Comparison of ENCODE assay signal across 1 cellular context in genomic region chr17:43371227-43371821, GRCh38.
TF ChIP-seq lines count a peak whose summit lies in the region.

No MANE protein-coding gene starts in this region.

TF ChIP-seq in WTC11, 78 proteins besides CTCF, POLR2A, EP300 and RAD21 (continued from another document):
- TF ChIP-seq ARID4B (CRISPR knock-in tag; IDR thresholded peaks at IDR 0.05; ENCODE audit: borderline replicate concordance) (no peak), AR (CRISPR knock-in tag; IDR thresholded peaks at IDR 0.05) (no peak), MYBL2 (CRISPR knock-in tag; IDR thresholded peaks at IDR 0.05) (no peak), ATF2 (CRISPR knock-in tag; IDR thresholded peaks at IDR 0.05; ENCODE audit: borderline replicate concordance, low read depth) (no peak), ELF4 (CRISPR knock-in tag; IDR thresholded peaks at IDR 0.05; ENCODE audit: low read depth) (no peak), E2F4 (CRISPR knock-in tag; IDR thresholded peaks at IDR 0.05; ENCODE audit: borderline replicate concordance, low read depth) (no peak), ETV6 (CRISPR knock-in tag; IDR thresholded peaks at IDR 0.05) (no peak), ZNF263 (CRISPR knock-in tag; IDR thresholded peaks at IDR 0.05; ENCODE audit: low read depth) (no peak), RELA (CRISPR knock-in tag; IDR thresholded peaks at IDR 0.05; ENCODE audit: borderline replicate concordance) (no peak)
